In the genomic region with DNA sequence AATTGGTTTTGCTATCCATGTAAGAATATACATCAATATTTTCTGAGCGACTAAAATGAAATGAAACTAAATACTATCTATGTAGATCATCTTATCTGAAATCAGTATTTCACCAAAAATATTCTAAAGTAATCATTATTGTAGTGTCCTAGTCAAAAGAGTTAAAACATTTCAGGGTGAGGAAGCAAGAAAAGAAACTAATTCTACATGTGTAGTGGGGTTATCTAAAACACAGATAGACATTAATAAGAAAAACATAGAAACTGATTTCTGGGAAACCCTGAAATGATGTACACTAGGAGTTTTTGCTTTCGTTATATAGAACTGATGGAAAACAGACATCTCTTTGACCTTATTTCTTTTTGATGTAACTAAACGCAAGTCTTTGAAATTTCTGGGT, we compare ENCODE assay signal across 12 cellular contexts.
"Had no signal": no experiment of that assay in that cellular context is flagged by ENCODE, and none has a peak within 500 bp of the region (broad histone marks: within the 10 kb centered on the region; RNA-seq: fewer than 3 reads in every experiment).

No MANE protein-coding gene starts in this region.

- H3K27me3 Mint-ChIP-seq: IgD-negative memory B cell had no signal

- H3K4me3 Mint-ChIP-seq: HFFc6, IgD-negative memory B cell had no signal

- ATAC-seq: HCT116, HepG2 had no signal

- H3K9me3 ChIP-seq: HAP-1 had no signal

- H3K27ac ChIP-seq: GM23248, HL-60, KMS-11 had no signal

- FAIRE-seq: HepG2 had no signal

- H3K4me3 ChIP-seq: GM23248, HAP-1 had no signal

- H3K27ac Mint-ChIP-seq: HFFc6, IgD-negative memory B cell had no signal

- H3K9me3 Mint-ChIP-seq: HFFc6, IgD-negative memory B cell had no signal

- H3K4me1 ChIP-seq: HAP-1 had no signal

- DNase-seq: GM23248, GOT3, H7, HFFc6, Karpas-422, KBM-7 had no signal

- H3K36me3 ChIP-seq: HAP-1 had no signal
